ENCODE assay signal across 29 cellular contexts in the genomic region with DNA sequence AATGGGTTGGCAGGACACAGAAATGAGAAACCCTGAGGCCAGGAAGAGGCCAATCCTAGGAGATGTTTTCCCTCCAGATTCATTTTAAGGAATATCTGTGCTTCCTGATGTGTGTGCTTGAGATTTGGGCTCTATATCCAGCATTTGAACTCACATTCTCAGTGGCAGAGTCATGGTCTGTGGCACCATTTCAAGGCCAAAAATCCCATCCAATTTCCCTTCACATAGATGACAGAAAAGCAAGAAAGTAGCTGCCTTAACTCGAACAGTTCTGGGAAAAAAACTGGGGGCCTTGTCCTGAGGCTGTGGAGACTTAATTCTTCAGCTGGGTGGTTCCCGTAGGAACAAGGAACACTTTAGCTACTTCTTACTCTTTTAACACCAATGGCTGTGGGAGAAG. TPM values are rescaled to one million over a fixed set of nuclear protein-coding genes. Genes with fewer than 3 reads are reported as not detected.
"Had no signal": no experiment of that assay in that cellular context is flagged by ENCODE, and none has a peak within 500 bp of the region (broad histone marks: within the 10 kb centered on the region; RNA-seq: fewer than 3 reads in every experiment).

No MANE protein-coding gene starts in this region.

- ATAC-seq: activated CD8-positive, alpha-beta memory T cell treated with anti-CD3 and anti-CD28 coated beads, Interleukin-2, amount 10 ng/mL, durations not matched to agents 7 days and 5 days; Panc1; Right ventricle myocardium inferior; T-cell had no signal

- H3K9ac ChIP-seq: KMS-11 had no signal

- H3K27ac ChIP-seq: KMS-11, SK-N-MC had no signal

- H3K4me3 ChIP-seq: SK-N-MC had no signal

- H3K4me2 ChIP-seq: KMS-11 had no signal

- DNase-seq: activated B cell treated with CpG ODN at 0.5 μM for 24 hours; activated CD4-positive, alpha-beta T cell treated with anti-CD3 and anti-CD28 coated beads for 1 hour; activated CD4-positive, alpha-beta T cell treated with anti-CD3 and anti-CD28 coated beads, Interleukin-2, amount 10 ng/mL, durations not matched to agents 24 days and 14 days; activated CD4-positive, alpha-beta T cell treated with anti-CD3 and anti-CD28 coated beads, Interleukin-2, amount 50 U/mL, for 48 hours; activated CD8-positive, alpha-beta memory T cell treated with anti-CD3 and anti-CD28 coated beads, Interleukin-2, amount 10 ng/mL, durations not matched to agents 7 days and 5 days; activated effector memory CD4-positive, alpha-beta T cell treated with Interleukin-2 at 50 U/mL for 16 hours; activated naive CD4-positive, alpha-beta T cell; activated T-cell treated with anti-CD3 and anti-CD28 coated beads, Interleukin-2, amount 50 U/mL, for 24 hours; amygdala; NCI-H1092; NCI-H1417 treated with DMSO at 0.1 percent for 48 hours; NCI-H1694; NCI-H2029; NCI-H2107; NCI-H2171 treated with DMSO at 0.1 percent for 48 hours; NCI-H345; NCI-H510A; NCI-H526 treated with DMSO at 0.1 percent for 48 hours; NCI-H82; OCI-M1; RPMI8226; T-cell; T-helper 2 cell; T1000 had no signal

RNA-seq across cellular contexts. Expression of gene TAF7L, which starts 27.4 kb away (rescaled TPM):
- total RNA-seq: activated B cell treated with CpG ODN at 0.5 μM for 24 hours, cardiac septum, Right ventricle myocardium inferior, T-cell had no signal

RNA-seq across cellular contexts. Expression of gene DRP2, which starts 44.2 kb away (rescaled TPM):
- total RNA-seq: cardiac septum, Right ventricle myocardium inferior had no signal
